18 cellular contexts compared by ENCODE assay signal in genomic region chr18:60021556-60021955, GRCh38.
"Had no signal": no experiment of that assay in that cellular context is flagged by ENCODE, and none has a peak within 500 bp of the region (broad histone marks: within the 10 kb centered on the region; RNA-seq: fewer than 3 reads in every experiment).

No MANE protein-coding gene starts in this region.

- H3K36me3 ChIP-seq: colonic mucosa, esophagus squamous epithelium, heart left ventricle, right lobe of liver, transverse colon had no signal

- H3K27ac Mint-ChIP-seq: naive thymus-derived CD4-positive, alpha-beta T cell; nephron progenitor cell; stimulated activated memory B cell treated with anti-CD40 and anti-IgM and Interleukin-4, amounts not matched to agents 10 μg/mL and 1 μg/mL and 100 μg/mL, for 72 hours; stimulated activated naive CD8-positive, alpha-beta T cell treated with anti-CD3 and anti-CD28 coated beads, Interleukin-15, Interleukin-2, amounts not matched to agents 100 ng/mL and 50 ng/mL, for 24 hours had no signal

- ATAC-seq: heart left ventricle; naive thymus-derived CD4-positive, alpha-beta T cell; psoas muscle; right lobe of liver; stimulated activated memory B cell treated with anti-CD40 and anti-IgM and Interleukin-4, amounts not matched to agents 10 μg/mL and 1 μg/mL and 100 μg/mL, for 72 hours had no signal

- H3K9me3 ChIP-seq: colonic mucosa, esophagus squamous epithelium, heart left ventricle, psoas muscle, right lobe of liver, testis, transverse colon had no signal

- H3K36me3 Mint-ChIP-seq: naive thymus-derived CD4-positive, alpha-beta T cell; stimulated activated memory B cell treated with anti-CD40 and anti-IgM and Interleukin-4, amounts not matched to agents 10 μg/mL and 1 μg/mL and 100 μg/mL, for 72 hours had no signal

- H3K4me3 ChIP-seq: colonic mucosa, esophagus squamous epithelium, heart left ventricle, psoas muscle, right lobe of liver, testis, transverse colon had no signal

- H3K27me3 ChIP-seq: colonic mucosa, esophagus squamous epithelium, right lobe of liver, testis, transverse colon had no signal

- DNase-seq: colonic mucosa; dermis blood vessel endothelial cell; esophagus squamous epithelium; foreskin fibroblast; heart left ventricle; hippocampal formation; kidney glomerular epithelial cell; mammary epithelial cell; naive thymus-derived CD4-positive, alpha-beta T cell; nephron progenitor cell; psoas muscle; retina; right lobe of liver; stimulated activated CD4-positive, alpha-beta T cell treated with anti-CD3 and anti-CD28 coated beads, Interleukin-4, amount 100 ng/mL, for 1 hour; testis; transverse colon had no signal

- H3K27ac ChIP-seq: colonic mucosa, esophagus squamous epithelium, heart left ventricle, psoas muscle, right lobe of liver, testis, transverse colon had no signal

- H3K4me1 ChIP-seq: colonic mucosa, esophagus squamous epithelium, heart left ventricle, psoas muscle, right lobe of liver, testis, transverse colon had no signal

- H3K4me1 Mint-ChIP-seq: naive thymus-derived CD4-positive, alpha-beta T cell had no signal

- H3K9me3 Mint-ChIP-seq: nephron progenitor cell; stimulated activated memory B cell treated with anti-CD40 and anti-IgM and Interleukin-4, amounts not matched to agents 10 μg/mL and 1 μg/mL and 100 μg/mL, for 72 hours; stimulated activated naive CD8-positive, alpha-beta T cell treated with anti-CD3 and anti-CD28 coated beads, Interleukin-15, Interleukin-2, amounts not matched to agents 100 ng/mL and 50 ng/mL, for 24 hours had no signal

- H3K4me3 Mint-ChIP-seq: naive thymus-derived CD4-positive, alpha-beta T cell; nephron progenitor cell; stimulated activated memory B cell treated with anti-CD40 and anti-IgM and Interleukin-4, amounts not matched to agents 10 μg/mL and 1 μg/mL and 100 μg/mL, for 72 hours; stimulated activated naive CD8-positive, alpha-beta T cell treated with anti-CD3 and anti-CD28 coated beads, Interleukin-15, Interleukin-2, amounts not matched to agents 100 ng/mL and 50 ng/mL, for 24 hours had no signal
